8 cellular contexts compared by ENCODE assay signal in the genomic region with DNA sequence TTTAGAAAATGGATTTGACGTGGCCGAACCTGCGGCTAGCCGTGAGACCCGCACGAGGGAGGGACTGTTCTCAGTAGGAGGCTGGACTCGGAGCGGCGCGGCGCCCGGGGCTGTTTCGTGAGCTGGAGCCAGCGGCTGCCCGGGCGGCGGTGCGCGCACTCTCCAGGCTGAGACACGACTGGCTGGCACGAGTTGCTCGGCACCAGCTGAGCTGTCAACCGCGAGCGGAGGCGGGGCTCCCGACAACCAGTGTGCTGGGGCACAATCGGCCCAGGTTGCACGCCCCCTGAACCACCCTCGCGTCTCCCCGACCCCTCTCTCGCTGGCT. TPM values are rescaled to one million over a fixed set of nuclear protein-coding genes. Genes with fewer than 3 reads are reported as not detected.
A peak's percentile ranks its signal among the peaks of the same experiment; 100 is the strongest.
DNase-seq lines count a peak whose midpoint lies in the region; ATAC-seq, FAIRE-seq and TF ChIP-seq lines count a peak whose summit lies in the region.
"Not testable (repeated sequence)": the region's sequence is repeated elsewhere in the genome, so short reads cannot be mapped to it uniquely, and the experiment has no call there.

No MANE protein-coding gene starts in this region.

- not testable (repeated sequence) for H3K27ac ChIP-seq in astrocyte (ENCODE audit: low read depth, low read length)

- FAIRE-seq in astrocyte (lab: Jason Lieb, UNC) = not testable (repeated sequence)

- not testable (repeated sequence) for H3K9ac ChIP-seq in astrocyte (ENCODE audit: low read length)

- ATAC-seq in GM19351 (IDR thresholded peaks at IDR 0.05; ENCODE audit: unreplicated experiment) = peak; percentile 61
- ATAC-seq in HG03432 (IDR thresholded peaks at IDR 0.05; ENCODE audit: unreplicated experiment) = peak; percentile 55
- ATAC-seq in natural killer cell = peak; percentile 89 to 98 (median 95)

- DNase-seq in AG04449 (ENCODE audit: low read depth, low spot score); astrocyte (ENCODE audit: low read depth); natural killer cell: not testable (repeated sequence)
- DNase-seq in activated CD4-positive, alpha-beta memory T cell treated with anti-CD3 and anti-CD28 coated beads, Interleukin-2, amount 10 ng/mL, durations not matched to agents 7 days and 5 days = peak; percentile 25
- DNase-seq in glutamatergic neuron = peak; percentile 9
- DNase-seq in stimulated activated CD4-positive, alpha-beta T cell treated with anti-CD3 and anti-CD28 coated beads, Interleukin-15, amount 100 ng/mL, for 24 hours = peak; percentile 9

- intact Hi-C loops in natural killer cell (cut with micrococcal nuclease) = not testable (repeated sequence)

- peak overlapping the region; percentile 74 for H3K4me3 Mint-ChIP-seq in activated CD4-positive, alpha-beta memory T cell treated with anti-CD3 and anti-CD28 coated beads, Interleukin-2, amount 10 ng/mL, durations not matched to agents 7 days and 5 days
- H3K4me3 Mint-ChIP-seq in astrocyte (ENCODE audit: unreplicated experiment) = peak overlapping the region; percentile 79
- peak overlapping the region; percentile 82 for H3K4me3 Mint-ChIP-seq in glutamatergic neuron (ENCODE audit: unreplicated experiment)
- H3K4me3 Mint-ChIP-seq in natural killer cell = peak overlapping the region; percentile 61

- not testable (repeated sequence) for H3K4me1 Mint-ChIP-seq in activated CD4-positive, alpha-beta memory T cell treated with anti-CD3 and anti-CD28 coated beads, Interleukin-2, amount 10 ng/mL, durations not matched to agents 7 days and 5 days; astrocyte (ENCODE audit: low read depth, unreplicated experiment); glutamatergic neuron (ENCODE audit: low read depth, unreplicated experiment); natural killer cell

- not testable (repeated sequence) for H3K4me2 ChIP-seq in astrocyte (ENCODE audit: low read length)

- not testable (repeated sequence) for H3K4me1 ChIP-seq in astrocyte (ENCODE audit: insufficient read depth, low read length)

- TF ChIP-seq CTCF in AG04449 (IDR thresholded peaks at IDR 0.05; ENCODE audit: insufficient read depth, low read length, missing control alignments); astrocyte (IDR thresholded peaks at IDR 0.05; ENCODE audit: insufficient read depth, low read depth, low read length); glutamatergic neuron (IDR thresholded peaks at IDR 0.05; ENCODE audit: partially characterized antibody, unreplicated experiment); natural killer cell (IDR thresholded peaks at IDR 0.05): not testable (repeated sequence)

- H3K9me3 ChIP-seq in astrocyte (ENCODE audit: insufficient read depth, low read depth, low read length) = not testable (repeated sequence)

- not testable (repeated sequence) for H3K36me3 Mint-ChIP-seq in activated CD4-positive, alpha-beta memory T cell treated with anti-CD3 and anti-CD28 coated beads, Interleukin-2, amount 10 ng/mL, durations not matched to agents 7 days and 5 days (ENCODE audit: low read depth); astrocyte (ENCODE audit: low read depth, unreplicated experiment); glutamatergic neuron (ENCODE audit: unreplicated experiment); natural killer cell

- H3K27me3 ChIP-seq in astrocyte (ENCODE audit: insufficient read depth, low read length) = not testable (repeated sequence)

- POLR2A ChIA-PET in AG04449 (lab: Yijun Ruan, JAX); activated CD4-positive, alpha-beta memory T cell treated with anti-CD3 and anti-CD28 coated beads, Interleukin-2, amount 10 ng/mL, durations not matched to agents 7 days and 5 days (lab: Charles Lee): not testable (repeated sequence)

- H3K27me3 Mint-ChIP-seq in activated CD4-positive, alpha-beta memory T cell treated with anti-CD3 and anti-CD28 coated beads, Interleukin-2, amount 10 ng/mL, durations not matched to agents 7 days and 5 days; astrocyte (ENCODE audit: low read depth, unreplicated experiment); glutamatergic neuron (ENCODE audit: unreplicated experiment); natural killer cell (ENCODE audit: low read depth in 2 of 2): not testable (repeated sequence)

- peak overlapping the region; percentile 36 for H3K4me3 ChIP-seq in AG04449 (ENCODE audit: low read depth, low read length)
- not testable (repeated sequence) for H3K4me3 ChIP-seq in astrocyte (ENCODE audit: insufficient read depth, low read depth, low read length)

- CTCF ChIA-PET in AG04449 (lab: Yijun Ruan, JAX); activated CD4-positive, alpha-beta memory T cell treated with anti-CD3 and anti-CD28 coated beads, Interleukin-2, amount 10 ng/mL, durations not matched to agents 7 days and 5 days (lab: Charles Lee): not testable (repeated sequence)

- H3K36me3 ChIP-seq in astrocyte (ENCODE audit: insufficient read depth, low read length) = not testable (repeated sequence)

- not testable (repeated sequence) for H3K9me3 Mint-ChIP-seq in activated CD4-positive, alpha-beta memory T cell treated with anti-CD3 and anti-CD28 coated beads, Interleukin-2, amount 10 ng/mL, durations not matched to agents 7 days and 5 days; astrocyte (ENCODE audit: unreplicated experiment); glutamatergic neuron (ENCODE audit: unreplicated experiment); natural killer cell

- not testable (repeated sequence) for H3K27ac Mint-ChIP-seq in activated CD4-positive, alpha-beta memory T cell treated with anti-CD3 and anti-CD28 coated beads, Interleukin-2, amount 10 ng/mL, durations not matched to agents 7 days and 5 days; glutamatergic neuron (ENCODE audit: unreplicated experiment); natural killer cell
- peak overlapping the region; percentile 41 for H3K27ac Mint-ChIP-seq in astrocyte (ENCODE audit: unreplicated experiment)

- H3K79me2 ChIP-seq in astrocyte (ENCODE audit: insufficient read depth, low read length) = not testable (repeated sequence)

- H2AFZ ChIP-seq in astrocyte (ENCODE audit: low read depth, low read length) = not testable (repeated sequence)

- not testable (repeated sequence) for H4K20me1 ChIP-seq in astrocyte (ENCODE audit: insufficient read depth, low read length)

RNA-seq across cellular contexts. Expression of a gene that starts 58.5 kb away (rescaled TPM):
- 10 to 100 TPM; 36.2 to 39.7 TPM for total RNA-seq in activated CD4-positive, alpha-beta memory T cell treated with anti-CD3 and anti-CD28 coated beads, Interleukin-2, amount 10 ng/mL, durations not matched to agents 7 days and 5 days
- total RNA-seq in astrocyte (20.8 and 24.6 TPM in 2 replicates), glutamatergic neuron (ENCODE audit: unreplicated experiment) (1.0 TPM), natural killer cell (1 to 10 TPM; 3.3 to 9.8 (median 6.7) TPM)
